ENCODE assay signal across 1 cellular context in the genomic region with DNA sequence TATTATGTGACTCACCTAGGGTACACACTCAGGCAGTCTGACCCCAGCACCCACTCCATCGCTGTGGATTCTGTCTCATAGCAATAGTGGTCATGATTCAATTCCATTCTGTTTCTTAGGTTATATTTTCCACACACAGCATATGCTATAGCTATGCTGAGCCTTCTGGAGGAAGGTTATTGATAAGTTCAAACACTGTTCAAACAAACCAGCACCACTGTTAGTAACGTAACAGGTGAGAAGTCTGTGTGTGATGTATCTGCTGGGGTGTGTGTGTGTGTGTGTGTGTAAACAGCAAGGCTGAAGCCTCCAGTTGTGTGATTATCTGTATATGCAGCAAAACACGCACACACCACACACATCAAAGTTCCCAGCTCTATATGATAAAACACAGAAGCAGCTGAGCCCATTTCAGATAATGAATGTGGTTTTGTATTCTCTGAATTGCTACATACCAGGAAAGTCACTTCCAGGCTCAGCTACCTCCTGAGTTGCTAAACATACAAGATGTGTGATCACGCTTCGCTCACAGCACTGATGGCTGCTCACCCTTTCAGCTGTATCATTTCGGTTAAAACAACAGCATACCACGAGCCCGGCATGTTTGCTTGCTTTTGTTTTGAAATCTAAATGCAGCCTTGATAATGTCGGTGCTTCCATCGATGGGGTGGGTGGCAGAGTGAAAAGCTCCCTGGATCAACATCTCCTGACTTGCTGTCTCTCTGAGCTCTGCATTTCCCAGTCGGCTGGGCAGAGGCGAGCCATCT.
TF ChIP-seq lines count a peak whose summit lies in the region.

No MANE protein-coding gene starts in this region.

TF ChIP-seq in K562, 482 proteins besides CTCF, POLR2A, EP300 and RAD21 (continued from another document):
- TF ChIP-seq ID3 (CRISPR knock-in tag; IDR thresholded peaks at IDR 0.05) = no peak
- peak; percentile 56; the same call in 1 of the 2 replicates for TF ChIP-seq ID3 (tag; IDR thresholded peaks at IDR 0.05)
- no peak for TF ChIP-seq ZNF174 (CRISPR knock-in tag; IDR thresholded peaks at IDR 0.05)
- TF ChIP-seq CBFA2T2 (conservative IDR thresholded peaks at IDR 0.05) = peak; percentile 62
- TF ChIP-seq, protein P1, sequence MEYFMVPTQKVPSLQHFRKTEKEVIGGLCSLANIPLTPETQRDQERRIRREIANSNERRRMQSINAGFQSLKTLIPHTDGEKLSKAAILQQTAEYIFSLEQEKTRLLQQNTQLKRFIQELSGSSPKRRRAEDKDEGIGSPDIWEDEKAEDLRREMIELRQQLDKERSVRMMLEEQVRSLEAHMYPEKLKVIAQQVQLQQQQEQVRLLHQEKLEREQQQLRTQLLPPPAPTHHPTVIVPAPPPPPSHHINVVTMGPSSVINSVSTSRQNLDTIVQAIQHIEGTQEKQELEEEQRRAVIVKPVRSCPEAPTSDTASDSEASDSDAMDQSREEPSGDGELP (CRISPR knock-in tag; IDR thresholded peaks at IDR 0.05; ENCODE audit: borderline replicate concordance) = peak; percentile 79
- no peak for TF ChIP-seq NCOA4 (IDR thresholded peaks at IDR 0.05; ENCODE audit: partially characterized antibody)
- no peak for TF ChIP-seq ZNF77 (CRISPR knock-in tag; IDR thresholded peaks at IDR 0.05)
- TF ChIP-seq ZNF589 (CRISPR knock-in tag; IDR thresholded peaks at IDR 0.05; ENCODE audit: low read depth) = peak; percentile 17; the same call in 1 of the 2 replicates
- TF ChIP-seq POLR2H (tag; IDR thresholded peaks at IDR 0.05; ENCODE audit: low read depth) = peak; percentile 92
- no peak for TF ChIP-seq ARID3B (CRISPR knock-in tag; IDR thresholded peaks at IDR 0.05; ENCODE audit: borderline replicate concordance)
- peak; percentile 50 for TF ChIP-seq CCNT2 (IDR thresholded peaks at IDR 0.05; ENCODE audit: borderline replicate concordance, extremely low read depth, insufficient read length, low read depth, low read length)
- peak in 1 of 2 experiments; percentile 61; a peak in 2 of 4 replicates for TF ChIP-seq FOXA3 (CRISPR knock-in tag; conservative IDR thresholded peaks at IDR 0.05 in 1 of 2, IDR thresholded peaks at IDR 0.05 in 1 of 2)
- peak; percentile 55; the same call in 1 of the 2 replicates for TF ChIP-seq TAL1 (IDR thresholded peaks at IDR 0.05)
- 0 out of 2 replicates have a peak, but pooled peaks have one; percentile 57 for TF ChIP-seq ELF1 (tag; IDR thresholded peaks at IDR 0.05)
- TF ChIP-seq HDAC1 (IDR thresholded peaks at IDR 0.05) = no peak
